8 cellular contexts compared by ENCODE assay signal in the genomic region with DNA sequence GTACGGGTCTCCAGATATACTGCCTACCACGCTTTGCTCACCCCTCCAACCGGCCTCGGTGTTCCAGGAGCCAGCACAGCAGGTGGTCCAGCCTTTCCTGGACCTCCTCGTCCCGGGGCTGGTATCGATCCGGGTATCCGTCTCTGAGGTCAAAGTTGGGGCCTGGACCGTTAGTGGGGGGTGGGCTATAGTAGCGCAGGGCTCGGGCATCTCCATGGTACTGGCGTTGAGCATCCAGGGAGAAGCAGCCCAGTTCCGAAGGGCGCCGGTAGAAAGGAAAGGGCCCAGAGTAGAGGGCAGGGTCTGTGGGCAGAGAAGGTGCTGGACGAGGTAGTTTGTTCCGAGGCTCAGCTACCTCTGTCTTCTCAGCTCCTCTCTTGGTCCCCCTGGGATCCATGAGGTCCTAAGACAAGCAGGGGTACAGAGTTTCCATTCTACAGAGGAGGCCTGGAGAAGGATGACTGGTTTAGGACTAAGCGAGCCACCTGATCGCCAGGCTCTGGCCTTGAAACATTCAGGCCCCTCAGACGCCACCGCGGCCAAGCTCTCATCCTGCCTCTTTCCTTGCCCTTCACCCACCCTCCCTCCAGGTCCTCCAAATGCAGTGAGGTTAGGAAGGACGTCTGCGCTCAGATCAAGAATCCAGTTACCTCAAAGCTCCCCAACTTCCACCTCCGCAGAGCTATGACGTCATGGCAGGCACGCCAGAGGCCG. TPM values are rescaled to one million over a fixed set of nuclear protein-coding genes. Genes with fewer than 3 reads are reported as not detected.
A peak's percentile ranks its signal among the peaks of the same experiment; 100 is the strongest.
DNase-seq lines count a peak whose midpoint lies in the region; ATAC-seq, FAIRE-seq and TF ChIP-seq lines count a peak whose summit lies in the region.

No MANE protein-coding gene starts in this region.

- dilution Hi-C loops in endothelial cell of umbilical vein (cut with MboI; ENCODE audit: extremely low pct_ligation_motif_present, low sequenced_read_pairs) = no loop called here

- no peak for DNase-seq in GM06990 (ENCODE audit: extremely low read depth, insufficient read length)
- no peak for DNase-seq in OCI-LY7 (ENCODE audit: low spot score)
- no peak for DNase-seq in endothelial cell of umbilical vein (ENCODE audit: low read depth, low spot score)
- no peak for DNase-seq in neural crest cell (ENCODE audit: low read depth, low spot score)
- DNase-seq in AG08396 (ENCODE audit: low spot score) = no peak
- no peak for DNase-seq in G401 (ENCODE audit: low spot score)
- DNase-seq in putamen (ENCODE audit: low spot score) = no peak

- CTCF ChIA-PET in OCI-LY7 (lab: Charles Lee; ENCODE audit: unreplicated experiment) = interaction anchor here (0.6 to 1.0 kb wide), 2 partner anchors 48 to 83 kb away, joined by 3 to 4 read pairs; no protein-coding TSS in a partner anchor
- CTCF ChIA-PET in endothelial cell of umbilical vein (lab: Charles Lee) = interaction anchor here (1.6 kb wide), 2 partner anchors 19 to 897 kb away, joined by 3 to 8 read pairs; no protein-coding TSS in a partner anchor

- H3K9me1 ChIP-seq in endothelial cell of umbilical vein (replicated peaks; ENCODE audit: control insufficient read depth, extremely low read depth, insufficient read depth, low read length) = no peaks in the 10 kb centered on the region

- TF ChIP-seq POLR2A in endothelial cell of umbilical vein (IDR thresholded peaks at IDR 0.05; ENCODE audit: low read depth, low read length) = peak; percentile 40

- H4K20me1 ChIP-seq in OCI-LY7 (ENCODE audit: insufficient read depth, low read length) (no peaks in the 10 kb centered on the region), endothelial cell of umbilical vein (replicated peaks; ENCODE audit: control insufficient read depth, extremely low read depth, insufficient read depth, low read length) (no peaks in the 10 kb centered on the region)

- H3K9ac ChIP-seq in endothelial cell of umbilical vein (replicated peaks; ENCODE audit: extremely low read depth, insufficient read depth, low read length) = peak overlapping the region; percentile 82

- H3K27ac Mint-ChIP-seq in neural crest cell (ENCODE audit: unreplicated experiment) = peak overlapping the region; percentile 100

- H3K4me3 ChIP-seq in GM06990 (replicated peaks; ENCODE audit: low read depth, low read length) = peak overlapping the region; percentile 77
- peak overlapping the region; percentile 82 for H3K4me3 ChIP-seq in OCI-LY7 (ENCODE audit: low read depth, low read length, poor library complexity, severe bottlenecking)
- peak overlapping the region; percentile 51 to 73 (median 63) for H3K4me3 ChIP-seq in endothelial cell of umbilical vein (replicated peaks in 1 of 3; ENCODE audit: insufficient read depth in 1 of 3, low read depth in 1 of 3, low read length in 3 of 3)

- H3K4me2 ChIP-seq in OCI-LY7 (ENCODE audit: low read length) = peak overlapping the region; percentile 98
- peak overlapping the region; percentile 91 for H3K4me2 ChIP-seq in endothelial cell of umbilical vein (ENCODE audit: insufficient read depth, low read length)

- in situ Hi-C loops in G401 (cut with HindIII; ENCODE audit: low sequenced_read_pairs) = no loop called here

- intact Hi-C loops in OCI-LY7 (cut with micrococcal nuclease; ENCODE audit: unreplicated experiment) = no loop called here
- intact Hi-C loops in endothelial cell of umbilical vein (cut with micrococcal nuclease) = no loop called here

- H3K36me3 Mint-ChIP-seq in neural crest cell (ENCODE audit: low read depth) = peaks cover 21% of the 10 kb centered on the region

- H3K4me3 Mint-ChIP-seq in neural crest cell = peak overlapping the region; percentile 100

- H3K9me2 ChIP-seq in OCI-LY7 (ENCODE audit: insufficient read depth, low read length) = no peaks in the 10 kb centered on the region

- peak overlapping the region; percentile 71; the same call in 1 of the 2 replicates for H2AFZ ChIP-seq in OCI-LY7 (ENCODE audit: low read length)
- peak overlapping the region; percentile 61 for H2AFZ ChIP-seq in endothelial cell of umbilical vein (ENCODE audit: low read depth, low read length)

- ATAC-seq in HG03439 (IDR thresholded peaks at IDR 0.05; ENCODE audit: unreplicated experiment) = no peak

- H3K4me1 ChIP-seq in OCI-LY7 (ENCODE audit: insufficient read depth, low read length, poor library complexity, severe bottlenecking) = peaks cover 25% of the 10 kb centered on the region
- H3K4me1 ChIP-seq in endothelial cell of umbilical vein (ENCODE audit: control insufficient read depth, extremely low read depth, insufficient read depth, low read length) = peaks cover 17% of the 10 kb centered on the region

- H3K27me3 ChIP-seq in GM06990 (replicated peaks; ENCODE audit: control insufficient read depth, insufficient read depth, low read length) (no peaks in the 10 kb centered on the region), endothelial cell of umbilical vein (ENCODE audit: control insufficient read depth in 2 of 2, insufficient read depth in 2 of 2, low read length in 2 of 2) (no peaks in the 10 kb centered on the region)

- peaks cover 33% of the 10 kb centered on the region for H3K4me1 Mint-ChIP-seq in neural crest cell

- peaks cover 27% of the 10 kb centered on the region for H3K36me3 ChIP-seq in GM06990 (ENCODE audit: control insufficient read depth, insufficient read depth, low read length)
- H3K36me3 ChIP-seq in OCI-LY7 (ENCODE audit: insufficient read depth, low read length) = peaks cover 44% of the 10 kb centered on the region
- peaks cover 5 to 30% of the 10 kb centered on the region in 2 experiments for H3K36me3 ChIP-seq in endothelial cell of umbilical vein (ENCODE audit: control insufficient read depth in 2 of 2, extremely low read depth in 1 of 2, insufficient read depth in 2 of 2, low read length in 2 of 2)

- H3K27me3 Mint-ChIP-seq in neural crest cell (ENCODE audit: low read depth) = no peaks in the 10 kb centered on the region

- no peaks in the 10 kb centered on the region for H3K9me3 Mint-ChIP-seq in neural crest cell

- H3K9me3 ChIP-seq in OCI-LY7 (ENCODE audit: low read length) = no peaks in the 10 kb centered on the region
- no peaks in the 10 kb centered on the region for H3K9me3 ChIP-seq in endothelial cell of umbilical vein (replicated peaks; ENCODE audit: control insufficient read depth, insufficient read depth, low read length)

- POLR2A ChIA-PET in OCI-LY7 (lab: Charles Lee) = interaction anchor here (0.6 to 3.7 kb wide), 3 partner anchors 13 to 309 kb away, joined by 3 to 26 read pairs (median 4); a partner anchor contains a TSS
- POLR2A ChIA-PET in endothelial cell of umbilical vein (lab: Charles Lee) = interaction anchor here (0.5 kb wide), 1 partner anchor 371 kb away, joined by 4 read pairs; no protein-coding TSS in a partner anchor

- BruUV-seq in OCI-LY7 (replicated peaks; lab: Mats Ljungman, UMichigan) = TSS peak; percentile 84
- TSS peak; percentile 67 for BruUV-seq in endothelial cell of umbilical vein (replicated peaks; lab: Mats Ljungman, UMichigan)

- H3K27ac ChIP-seq in OCI-LY7 (ENCODE audit: low read depth, low read length, poor library complexity, severe bottlenecking) = peak overlapping the region; percentile 70
- H3K27ac ChIP-seq in endothelial cell of umbilical vein (ENCODE audit: insufficient read depth, low read depth, low read length) = peak overlapping the region; percentile 79

- FAIRE-seq in endothelial cell of umbilical vein (lab: Jason Lieb, UNC) = no peak

- H3K79me2 ChIP-seq in OCI-LY7 (ENCODE audit: insufficient read depth, low read depth, low read length) = peaks cover 18% of the 10 kb centered on the region; the same call in 1 of the 2 replicates
- H3K79me2 ChIP-seq in endothelial cell of umbilical vein (ENCODE audit: control insufficient read depth, insufficient read depth, low read length) = peaks cover 29% of the 10 kb centered on the region

- TF ChIP-seq CTCF in GM06990 (IDR thresholded peaks at IDR 0.05; ENCODE audit: insufficient read depth, low read length, poor library complexity, severe bottlenecking) (no peak), OCI-LY7 (conservative IDR thresholded peaks at IDR 0.05; ENCODE audit: low read length) (no peak), endothelial cell of umbilical vein (IDR thresholded peaks at IDR 0.05; ENCODE audit: extremely low read depth in 1 of 2, insufficient read depth in 1 of 2, low read depth in 1 of 2, low read length in 2 of 2) (no peak), neural crest cell (conservative IDR thresholded peaks at IDR 0.05) (no peak)

RNA-seq across cellular contexts. Expression of a gene that starts 0.5 kb away (rescaled TPM):
- 34.9 and 36.5 TPM in 2 replicates for total RNA-seq in OCI-LY7 (2014; rRNA removed; shearing (Covaris generic))
- total RNA-seq in OCI-LY7 (2022) = 17.5 and 28.0 TPM in 2 replicates
- 18.0 and 20.7 TPM in 2 replicates for total RNA-seq in endothelial cell of umbilical vein
- polyA plus RNA-seq in endothelial cell of umbilical vein = 34.9 and 37.7 TPM in 2 replicates
- 22.0 and 23.5 TPM in 2 replicates for polyA plus RNA-seq in endothelial cell of umbilical vein (2011; cell fraction: cytosol; rRNA removed)
- polyA plus RNA-seq in endothelial cell of umbilical vein (2011; cell fraction: nucleus; rRNA removed) = 86.7 and 107 TPM in 2 replicates
- polyA plus RNA-seq in endothelial cell of umbilical vein (2012) = 12.2 and 15.6 TPM in 2 replicates
- polyA minus RNA-seq in endothelial cell of umbilical vein = 17.2 and 18.6 TPM in 2 replicates
- polyA minus RNA-seq in endothelial cell of umbilical vein (2011; cell fraction: cytosol; rRNA and poly(A)+ RNA removed) = 10.3 TPM
- 22.4 and 25.6 TPM in 2 replicates for polyA minus RNA-seq in endothelial cell of umbilical vein (2011; cell fraction: nucleus; rRNA and poly(A)+ RNA removed)
- total RNA-seq in neural crest cell = 23.8 and 26.6 TPM in 2 replicates
- 4.3 and 7.1 TPM in 2 replicates for total RNA-seq in G401 (2014; rRNA removed; shearing (Covaris generic))

RNA-seq across cellular contexts. Expression of a gene that starts 10.4 kb away (rescaled TPM):
- 2.2 and 2.9 TPM in 2 replicates for total RNA-seq in OCI-LY7 (2014; rRNA removed; shearing (Covaris generic))
- total RNA-seq in OCI-LY7 (2022) (4.8 and 6.6 TPM in 2 replicates), endothelial cell of umbilical vein (4.1 and 5.2 TPM in 2 replicates), neural crest cell (5.6 and 10.1 TPM in 2 replicates)
- 4.4 and 5.7 TPM in 2 replicates for polyA plus RNA-seq in endothelial cell of umbilical vein
- polyA plus RNA-seq in endothelial cell of umbilical vein (2011; cell fraction: cytosol; rRNA removed) = 1.3 and 2.8 TPM in 2 replicates
- 27.8 and 37.6 TPM in 2 replicates for polyA plus RNA-seq in endothelial cell of umbilical vein (2011; cell fraction: nucleus; rRNA removed)
- 1.0 and 2.1 TPM in 2 replicates for polyA plus RNA-seq in endothelial cell of umbilical vein (2012)
- 5.8 and 7.4 TPM in 2 replicates for polyA minus RNA-seq in endothelial cell of umbilical vein
- 1.4 TPM for polyA minus RNA-seq in endothelial cell of umbilical vein (2011; cell fraction: cytosol; rRNA and poly(A)+ RNA removed)
- polyA minus RNA-seq in endothelial cell of umbilical vein (2011; cell fraction: nucleus; rRNA and poly(A)+ RNA removed) = 6.4 and 17.8 TPM in 2 replicates
- total RNA-seq in G401 (2014; rRNA removed; shearing (Covaris generic)) = 0.98 and 1.2 TPM in 2 replicates

RNA-seq across cellular contexts. Expression of a gene that starts 12.5 kb away (rescaled TPM):
- 45.8 and 62.2 TPM in 2 replicates for total RNA-seq in OCI-LY7 (2014; rRNA removed; shearing (Covaris generic))
- total RNA-seq in OCI-LY7 (2022) = 69.8 and 77.5 TPM in 2 replicates
- 67.8 and 76.7 TPM in 2 replicates for total RNA-seq in endothelial cell of umbilical vein
- 52.8 and 55.8 TPM in 2 replicates for polyA plus RNA-seq in endothelial cell of umbilical vein
- polyA plus RNA-seq in endothelial cell of umbilical vein (2011; cell fraction: cytosol; rRNA removed) = 24.9 and 26.4 TPM in 2 replicates
- polyA plus RNA-seq in endothelial cell of umbilical vein (2011; cell fraction: nucleus; rRNA removed) = 249 and 329 TPM in 2 replicates
- polyA plus RNA-seq in endothelial cell of umbilical vein (2012) = 41.3 and 43.8 TPM in 2 replicates
- polyA minus RNA-seq in endothelial cell of umbilical vein = 71.7 and 77.6 TPM in 2 replicates
- polyA minus RNA-seq in endothelial cell of umbilical vein (2011; cell fraction: cytosol; rRNA and poly(A)+ RNA removed) = 28.1 TPM
- polyA minus RNA-seq in endothelial cell of umbilical vein (2011; cell fraction: nucleus; rRNA and poly(A)+ RNA removed) = 62.3 and 63.6 TPM in 2 replicates
- total RNA-seq in neural crest cell = 77.9 and 88.7 TPM in 2 replicates
- 41.0 and 43.4 TPM in 2 replicates for total RNA-seq in G401 (2014; rRNA removed; shearing (Covaris generic))

RNA-seq across cellular contexts. Expression of a gene that starts 12.7 kb away (rescaled TPM):
- total RNA-seq in OCI-LY7 (2014; rRNA removed; shearing (Covaris generic)) = 94.8 and 134 TPM in 2 replicates
- total RNA-seq in OCI-LY7 (2022) (76.1 and 77.8 TPM in 2 replicates), endothelial cell of umbilical vein (68.5 and 71.3 TPM in 2 replicates), neural crest cell (86.1 and 88.4 TPM in 2 replicates)
- 50.5 and 55.8 TPM in 2 replicates for polyA plus RNA-seq in endothelial cell of umbilical vein
- polyA plus RNA-seq in endothelial cell of umbilical vein (2011; cell fraction: cytosol; rRNA removed) = 68.1 and 70.0 TPM in 2 replicates
- 58.9 and 64.2 TPM in 2 replicates for polyA plus RNA-seq in endothelial cell of umbilical vein (2011; cell fraction: nucleus; rRNA removed)
- 67.3 and 70.4 TPM in 2 replicates for polyA plus RNA-seq in endothelial cell of umbilical vein (2012)
- polyA minus RNA-seq in endothelial cell of umbilical vein = 25.4 and 33.6 TPM in 2 replicates
- 46.8 TPM for polyA minus RNA-seq in endothelial cell of umbilical vein (2011; cell fraction: cytosol; rRNA and poly(A)+ RNA removed)
- polyA minus RNA-seq in endothelial cell of umbilical vein (2011; cell fraction: nucleus; rRNA and poly(A)+ RNA removed) = 13.7 and 16.6 TPM in 2 replicates
- total RNA-seq in G401 (2014; rRNA removed; shearing (Covaris generic)) = 183 and 198 TPM in 2 replicates

RNA-seq across cellular contexts. Expression of a gene that starts 25.5 kb away (rescaled TPM):
- total RNA-seq in OCI-LY7 (2014; rRNA removed; shearing (Covaris generic)) = 1.1 TPM in 1 of 2 replicates, not detected in the other
- 1.2 and 2.4 TPM in 2 replicates for total RNA-seq in OCI-LY7 (2022)
- total RNA-seq in endothelial cell of umbilical vein = 0.51 and 1.5 TPM in 2 replicates
- polyA plus RNA-seq in endothelial cell of umbilical vein = 0.87 and 1.0 TPM in 2 replicates
- polyA plus RNA-seq in endothelial cell of umbilical vein (2011; cell fraction: cytosol; rRNA removed) = 0.65 and 0.93 TPM in 2 replicates
- 2.5 and 3.9 TPM in 2 replicates for polyA plus RNA-seq in endothelial cell of umbilical vein (2011; cell fraction: nucleus; rRNA removed)
- 1.1 and 1.8 TPM in 2 replicates for polyA plus RNA-seq in endothelial cell of umbilical vein (2012)
- 0.32 and 2.3 TPM in 2 replicates for polyA minus RNA-seq in endothelial cell of umbilical vein
- polyA minus RNA-seq in endothelial cell of umbilical vein (2011; cell fraction: cytosol; rRNA and poly(A)+ RNA removed) = 30.2 TPM
- polyA minus RNA-seq in endothelial cell of umbilical vein (2011; cell fraction: nucleus; rRNA and poly(A)+ RNA removed) = 1.3 and 1.9 TPM in 2 replicates
- total RNA-seq in neural crest cell = not detected in 2 replicates
- not detected in 2 replicates for total RNA-seq in G401 (2014; rRNA removed; shearing (Covaris generic))
